Comparison of ENCODE assay signal across 1 cellular context in genomic region chr17:69679839-69680238, GRCh38.
TF ChIP-seq lines count a peak whose summit lies in the region.

No MANE protein-coding gene starts in this region.

TF ChIP-seq in endothelial cell of umbilical vein, 7 proteins besides CTCF, POLR2A, EP300 and RAD21:
- TF ChIP-seq FOS (IDR thresholded peaks at IDR 0.05; ENCODE audit: borderline replicate concordance, insufficient read depth, low read length): no peak
- TF ChIP-seq POLR2AphosphoS5 (IDR thresholded peaks at IDR 0.05; ENCODE audit: insufficient read depth, low read depth, low read length): no peak
- TF ChIP-seq GATA2 (IDR thresholded peaks at IDR 0.05; ENCODE audit: insufficient read depth, insufficient read length, low read depth, low read length): no peak
- no peak for TF ChIP-seq JUN (IDR thresholded peaks at IDR 0.05; ENCODE audit: borderline replicate concordance, insufficient read depth, insufficient read length, low read depth)
- TF ChIP-seq MYC (IDR thresholded peaks at IDR 0.05; ENCODE audit: low read depth, low read length): no peak
- TF ChIP-seq EZH2 (IDR thresholded peaks at IDR 0.05; ENCODE audit: borderline replicate concordance, low read depth, low read length, severe bottlenecking): no peak
- no peak for TF ChIP-seq MAX (IDR thresholded peaks at IDR 0.05; ENCODE audit: insufficient read depth, insufficient read length)
